12 cellular contexts compared by ENCODE assay signal in genomic region chr2:226904592-226904991, GRCh38.
DNase-seq lines count a peak whose midpoint lies in the region; ATAC-seq and TF ChIP-seq lines count a peak whose summit lies in the region.
"Had no signal": no experiment of that assay in that cellular context is flagged by ENCODE, and none has a peak within 500 bp of the region (broad histone marks: within the 10 kb centered on the region; RNA-seq: fewer than 3 reads in every experiment).

No MANE protein-coding gene starts in this region.

- peaks cover 39% of the 10 kb centered on the region for H3K36me3 Mint-ChIP-seq in activated CD8-positive, alpha-beta T cell treated with anti-CD3 and anti-CD28 coated beads for 36 hours (ENCODE audit: low read depth)
- H3K36me3 Mint-ChIP-seq in CD4-positive, alpha-beta memory T cell, result peaks cover 32 to 46% of the 10 kb centered on the region in 2 donors

- H3K9me2 ChIP-seq in PC-9 (ENCODE audit: insufficient read depth), result no peaks in the 10 kb centered on the region

- H3K4me3 ChIP-seq in PC-9, result no peak overlapping the region
- no peak overlapping the region for H3K4me3 ChIP-seq in CD4-positive, alpha-beta memory T cell (ENCODE audit: low read length in 2 of 2)

- no peak overlapping the region for H2AFZ ChIP-seq in PC-9

- H3K4me1 ChIP-seq in PC-9 (replicated peaks; ENCODE audit: insufficient read depth), result 0 out of 2 replicates have a peak, but pooled peaks cover 5% of the 10 kb centered on the region
- H3K4me1 ChIP-seq in CD4-positive, alpha-beta memory T cell (ENCODE audit: insufficient read depth, low read length), result no peaks in the 10 kb centered on the region

- POLR2A ChIA-PET in activated CD8-positive, alpha-beta T cell treated with anti-CD3 and anti-CD28 coated beads for 36 hours (lab: Charles Lee), result interaction anchor here (0.6 to 1.7 kb wide), 3 partner anchors 10 to 69 kb away, joined by 3 to 5 read pairs (median 4); partner anchors contain the start of gene RHBDD1
- POLR2A ChIA-PET in PC-9 (lab: Charles Lee; ENCODE audit: unreplicated experiment), result no interaction called here
- POLR2A ChIA-PET in CD4-positive, alpha-beta memory T cell (lab: Charles Lee; ENCODE audit: partially characterized antibody), result no interaction called here

- no peak for TF ChIP-seq CTCF in activated CD8-positive, alpha-beta T cell treated with anti-CD3 and anti-CD28 coated beads for 36 hours (IDR thresholded peaks at IDR 0.05)
- TF ChIP-seq CTCF in PC-9 (conservative IDR thresholded peaks at IDR 0.05), result no peak

- no peaks in the 10 kb centered on the region for H3K36me3 ChIP-seq in PC-9 (ENCODE audit: low read depth)
- H3K36me3 ChIP-seq in CD4-positive, alpha-beta memory T cell (ENCODE audit: insufficient read depth, low read length), result peaks cover 5% of the 10 kb centered on the region

- H3F3A ChIP-seq in PC-9 (ENCODE audit: insufficient read depth, low read depth), result no peaks in the 10 kb centered on the region

- H3K27me3 Mint-ChIP-seq in activated CD8-positive, alpha-beta T cell treated with anti-CD3 and anti-CD28 coated beads for 36 hours, result no peaks in the 10 kb centered on the region
- H3K27me3 Mint-ChIP-seq in CD4-positive, alpha-beta memory T cell, result no peaks in the 10 kb centered on the region
- H3K27me3 Mint-ChIP-seq: activated naive CD8-positive, alpha-beta T cell treated with anti-CD3 and anti-CD28 coated beads, Interleukin-2, amount 10 ng/mL, durations not matched to agents 7 days and 5 days; effector memory CD8-positive, alpha-beta T cell had no signal

- no peak overlapping the region for H3K4me2 ChIP-seq in PC-9

- peak overlapping the region; percentile 39 for H3K27ac Mint-ChIP-seq in activated CD8-positive, alpha-beta T cell treated with anti-CD3 and anti-CD28 coated beads for 36 hours
- H3K27ac Mint-ChIP-seq in CD4-positive, alpha-beta memory T cell, result no peak overlapping the region
- H3K27ac Mint-ChIP-seq: activated naive CD8-positive, alpha-beta T cell treated with anti-CD3 and anti-CD28 coated beads, Interleukin-2, amount 10 ng/mL, durations not matched to agents 7 days and 5 days; effector memory CD8-positive, alpha-beta T cell had no signal

- no peaks in the 10 kb centered on the region for H4K20me1 ChIP-seq in PC-9 (ENCODE audit: insufficient read depth)

- H3K9me3 ChIP-seq in PC-9 (ENCODE audit: insufficient read depth, low read depth), result no peaks in the 10 kb centered on the region
- no peaks in the 10 kb centered on the region for H3K9me3 ChIP-seq in CD4-positive, alpha-beta memory T cell (ENCODE audit: control insufficient read depth in 1 of 2, low read length in 2 of 2)

- intact Hi-C loops in activated CD8-positive, alpha-beta T cell treated with anti-CD3 and anti-CD28 coated beads for 36 hours (cut with micrococcal nuclease), result loop anchor here (1.0 kb wide), 1 partner anchor 68 kb away; the partner anchor contains the start of gene RHBDD1
- intact Hi-C loops in PC-9 (cut with micrococcal nuclease; ENCODE audit: unreplicated experiment), result no loop called here
- intact Hi-C loops in CD4-positive, alpha-beta memory T cell (cut with micrococcal nuclease), result no loop called here

- H3K4me1 Mint-ChIP-seq in activated CD8-positive, alpha-beta T cell treated with anti-CD3 and anti-CD28 coated beads for 36 hours (ENCODE audit: low read depth), result peaks cover 58% of the 10 kb centered on the region
- peaks cover 0 to 21% (median 13%) of the 10 kb centered on the region in 4 donors for H3K4me1 Mint-ChIP-seq in CD4-positive, alpha-beta memory T cell

- H3K27me3 ChIP-seq in PC-9 (ENCODE audit: insufficient read depth, low read depth), result no peaks in the 10 kb centered on the region
- no peaks in the 10 kb centered on the region for H3K27me3 ChIP-seq in CD4-positive, alpha-beta memory T cell (ENCODE audit: insufficient read depth, low read length)

- CTCF ChIA-PET in activated CD8-positive, alpha-beta T cell treated with anti-CD3 and anti-CD28 coated beads for 36 hours (lab: Charles Lee), result no interaction called here
- CTCF ChIA-PET in PC-9 (lab: Charles Lee), result no interaction called here
- CTCF ChIA-PET in CD4-positive, alpha-beta memory T cell (lab: Charles Lee; ENCODE audit: partially characterized antibody), result no interaction called here

- H3K79me2 ChIP-seq in PC-9 (ENCODE audit: low read depth), result no peaks in the 10 kb centered on the region

- ATAC-seq in GM18502 (IDR thresholded peaks at IDR 0.05; ENCODE audit: poor library complexity, unreplicated experiment) (peak; percentile 49), GM19452 (IDR thresholded peaks at IDR 0.05; ENCODE audit: unreplicated experiment) (peak; percentile 49), HG02973 (IDR thresholded peaks at IDR 0.05; ENCODE audit: unreplicated experiment) (peak; percentile 54)
- peak; percentile 68 for ATAC-seq in activated CD8-positive, alpha-beta T cell treated with anti-CD3 and anti-CD28 coated beads for 36 hours
- ATAC-seq: effector memory CD8-positive, alpha-beta T cell had no signal

- H3K4me3 Mint-ChIP-seq in activated CD8-positive, alpha-beta T cell treated with anti-CD3 and anti-CD28 coated beads for 36 hours, result no peak overlapping the region
- H3K4me3 Mint-ChIP-seq in CD4-positive, alpha-beta memory T cell, result no peak overlapping the region
- H3K4me3 Mint-ChIP-seq: effector memory CD8-positive, alpha-beta T cell had no signal

- peak; percentile 43 for DNase-seq in activated CD8-positive, alpha-beta T cell treated with anti-CD3 and anti-CD28 coated beads for 36 hours
- no peak for DNase-seq in PC-9
- no peak for DNase-seq in NCI-H524 (lab: John Stamatoyannopoulos, UW)
- DNase-seq in NCI-H748 (lab: John Stamatoyannopoulos, UW; ENCODE audit: unreplicated experiment), result no peak
- no peak for DNase-seq in CD4-positive, alpha-beta memory T cell
- DNase-seq: activated naive CD8-positive, alpha-beta T cell treated with anti-CD3 and anti-CD28 coated beads, Interleukin-2, amount 10 ng/mL, durations not matched to agents 7 days and 5 days; effector memory CD8-positive, alpha-beta T cell; KG1; stimulated activated CD4-positive, alpha-beta T cell treated with anti-CD3 and anti-CD28 coated beads, Interleukin-4, amount 100 ng/mL, for 1 hour had no signal

- no peaks in the 10 kb centered on the region for H3K9me3 Mint-ChIP-seq in activated CD8-positive, alpha-beta T cell treated with anti-CD3 and anti-CD28 coated beads for 36 hours
- H3K9me3 Mint-ChIP-seq in CD4-positive, alpha-beta memory T cell, result peaks cover 0 to 1% (median 0%) of the 10 kb centered on the region in 8 donors
- H3K9me3 Mint-ChIP-seq: activated naive CD8-positive, alpha-beta T cell treated with anti-CD3 and anti-CD28 coated beads, Interleukin-2, amount 10 ng/mL, durations not matched to agents 7 days and 5 days; effector memory CD8-positive, alpha-beta T cell had no signal

- BruUV-seq in PC-9 (replicated peaks; lab: Mats Ljungman, UMichigan), result no TSS peak

- no peak overlapping the region for H3K27ac ChIP-seq in PC-9
- no peak overlapping the region for H3K27ac ChIP-seq in CD4-positive, alpha-beta memory T cell (ENCODE audit: low read depth, low read length)
